Comparison of ENCODE assay signal across 1 cellular context in genomic region chr17:64662774-64663367, GRCh38.
TF ChIP-seq lines count a peak whose summit lies in the region.

No MANE protein-coding gene starts in this region.

TF ChIP-seq in HEK293, 187 proteins besides CTCF, POLR2A, EP300 and RAD21 (continued from another document):
- TF ChIP-seq REST (tag by site-specific recombination; IDR thresholded peaks at IDR 0.05), result no peak
